ENCODE assay signal across 17 cellular contexts in genomic region chr13:41354416-41354815, GRCh38. TPM values are rescaled to one million over a fixed set of nuclear protein-coding genes. Genes with fewer than 3 reads are reported as not detected.
A peak's percentile ranks its signal among the peaks of the same experiment; 100 is the strongest.
DNase-seq lines count a peak whose midpoint lies in the region; ATAC-seq and TF ChIP-seq lines count a peak whose summit lies in the region.
"Had no signal": no experiment of that assay in that cellular context is flagged by ENCODE, and none has a peak within 500 bp of the region (broad histone marks: within the 10 kb centered on the region; RNA-seq: fewer than 3 reads in every experiment).

No MANE protein-coding gene starts in this region.

- no peak overlapping the region for H4K91ac ChIP-seq in mesenchymal stem cell (ENCODE audit: low read length)

- no peak overlapping the region for H2BK120ac ChIP-seq in mesenchymal stem cell (ENCODE audit: low read depth, low read length)

- H3K36me3 Mint-ChIP-seq in activated CD4-positive, alpha-beta T cell treated with anti-CD3 and anti-CD28 coated beads, Interleukin-2, amount 10 ng/mL, durations not matched to agents 7 days and 5 days (ENCODE audit: low read depth), result peaks cover 47% of the 10 kb centered on the region
- H3K36me3 Mint-ChIP-seq in CD4-positive, alpha-beta T cell (ENCODE audit: low read depth), result peaks cover 38% of the 10 kb centered on the region

- no peak overlapping the region for H2BK5ac ChIP-seq in mesenchymal stem cell (ENCODE audit: low read depth, low read length, poor library complexity, severe bottlenecking)

- H2BK12ac ChIP-seq in mesenchymal stem cell (ENCODE audit: low read length in 2 of 2), result no peak overlapping the region

- no peak for ATAC-seq in CD4-positive, alpha-beta T cell (ENCODE audit: poor library complexity)
- ATAC-seq in Panc1 (no peak), HG02610 (IDR thresholded peaks at IDR 0.05; ENCODE audit: unreplicated experiment) (no peak)
- ATAC-seq: GM23338 had no signal

- no peak overlapping the region for H3K4ac ChIP-seq in mesenchymal stem cell (ENCODE audit: low read depth in 1 of 2, low read length in 2 of 2)

- no peak for DNase-seq in activated CD4-positive, alpha-beta T cell treated with anti-CD3 and anti-CD28 coated beads, Interleukin-2, amount 10 ng/mL, durations not matched to agents 7 days and 5 days
- no peak for DNase-seq in activated CD4-positive, alpha-beta T cell treated with anti-CD3 and anti-CD28 coated beads, Interleukin-2, amount 50 U/mL, for 1 hour
- no peak for DNase-seq in CD4-positive, alpha-beta T cell
- DNase-seq in Panc1 (ENCODE audit: low read depth, low spot score) (no peak), mesenchymal stem cell (no peak), smooth muscle cell (lab: John Stamatoyannopoulos, UW; ENCODE audit: unreplicated experiment) (no peak), NCI-H1417 treated with DMSO at 0.1 percent for 48 hours (lab: John Stamatoyannopoulos, UW) (no peak)
- DNase-seq: AML-193, DMS 273 treated with DMSO at 0.1 percent for 48 hours, KBM-7, NCI-H1048, NCI-H2107, NCI-H226, NCI-H526, PC-9 had no signal

- H4K20me1 ChIP-seq in smooth muscle cell (ENCODE audit: low read depth), result no peaks in the 10 kb centered on the region

- H3K27ac Mint-ChIP-seq in activated CD4-positive, alpha-beta T cell treated with anti-CD3 and anti-CD28 coated beads, Interleukin-2, amount 10 ng/mL, durations not matched to agents 7 days and 5 days, result peak overlapping the region; percentile 58
- H3K27ac Mint-ChIP-seq in CD4-positive, alpha-beta T cell, result peak overlapping the region; percentile 72
- H3K27ac Mint-ChIP-seq: GM23338 had no signal

- in situ Hi-C loops in Panc1 (cut with HindIII; ENCODE audit: low pct_unique_long_range_greater_than_20kb, low sequenced_read_pairs), result no loop called here

- intact Hi-C loops in CD4-positive, alpha-beta T cell (cut with DNase I, micrococcal nuclease), result loop anchor here (5.0 kb wide), 3 partner anchors 103 to 758 kb away; partner anchors contain the start of gene RGCC (in 1 of the 2)
- intact Hi-C loops in Panc1 (cut with micrococcal nuclease; ENCODE audit: unreplicated experiment), result no loop called here

- H2BK15ac ChIP-seq in mesenchymal stem cell (ENCODE audit: low read depth, poor library complexity, severe bottlenecking), result no peak overlapping the region

- H3K4me3 Mint-ChIP-seq in activated CD4-positive, alpha-beta T cell treated with anti-CD3 and anti-CD28 coated beads, Interleukin-2, amount 10 ng/mL, durations not matched to agents 7 days and 5 days, result no peak overlapping the region
- H3K4me3 Mint-ChIP-seq in CD4-positive, alpha-beta T cell, result no peak overlapping the region
- H3K4me3 Mint-ChIP-seq: GM23338 had no signal

- H3K4me1 ChIP-seq in Panc1 (ENCODE audit: control insufficient read depth, insufficient read depth, low read length) (0 out of 2 replicates have a peak, but pooled peaks cover 3% of the 10 kb centered on the region), mesenchymal stem cell (ENCODE audit: control insufficient read depth, insufficient read depth, low read depth, low read length) (peaks cover 4% of the 10 kb centered on the region), smooth muscle cell (ENCODE audit: low read depth) (no peaks in the 10 kb centered on the region)

- H4K8ac ChIP-seq in mesenchymal stem cell (ENCODE audit: low read length), result no peak overlapping the region

- no peak overlapping the region for H3K18ac ChIP-seq in mesenchymal stem cell (ENCODE audit: low read depth in 1 of 2, low read length in 2 of 2)

- POLR2A ChIA-PET in activated CD4-positive, alpha-beta T cell treated with anti-CD3 and anti-CD28 coated beads, Interleukin-2, amount 10 ng/mL, durations not matched to agents 7 days and 5 days (lab: Charles Lee), result no interaction called here
- POLR2A ChIA-PET in CD4-positive, alpha-beta T cell (lab: Charles Lee), result interaction anchor here (3.8 kb wide), 1 partner anchor 26 kb away, joined by 14 read pairs; no protein-coding TSS in a partner anchor
- POLR2A ChIA-PET in Panc1 (lab: Charles Lee), result interaction anchor here (0.6 kb wide), 1 partner anchor 306 kb away, joined by 3 read pairs; no protein-coding TSS in a partner anchor

- H3K79me1 ChIP-seq in mesenchymal stem cell (replicated peaks; ENCODE audit: low read length, poor library complexity, severe bottlenecking), result peaks cover 21% of the 10 kb centered on the region

- peaks cover 9% of the 10 kb centered on the region; the same call in 1 of the 2 replicates for H3K36me3 ChIP-seq in Panc1 (ENCODE audit: control insufficient read depth, insufficient read depth, low read length)
- peaks cover 10 to 33% of the 10 kb centered on the region in 2 experiments for H3K36me3 ChIP-seq in mesenchymal stem cell (ENCODE audit: control insufficient read depth in 1 of 2, insufficient read depth in 2 of 2, low read depth in 1 of 2, low read length in 2 of 2)
- H3K36me3 ChIP-seq in smooth muscle cell (ENCODE audit: low read depth), result no peaks in the 10 kb centered on the region

- H3F3A ChIP-seq in smooth muscle cell (ENCODE audit: low read depth), result no peaks in the 10 kb centered on the region

- H3K23ac ChIP-seq in mesenchymal stem cell (ENCODE audit: low read length in 2 of 2), result no peak overlapping the region

- TSS peak; percentile 20 for BruUV-seq in Panc1 (replicated peaks; lab: Mats Ljungman, UMichigan)

- H3K27me3 ChIP-seq in CD4-positive, alpha-beta T cell (ENCODE audit: control insufficient read depth, insufficient read depth, low read length), result no peaks in the 10 kb centered on the region
- H3K27me3 ChIP-seq in Panc1 (ENCODE audit: control insufficient read depth, insufficient read depth, low read length) (no peaks in the 10 kb centered on the region), mesenchymal stem cell (ENCODE audit: control insufficient read depth in 1 of 2, insufficient read depth in 1 of 2, low read length in 2 of 2) (no peaks in the 10 kb centered on the region), smooth muscle cell (ENCODE audit: low read depth) (no peaks in the 10 kb centered on the region)

- H3K9ac ChIP-seq in mesenchymal stem cell (ENCODE audit: low read length) (peak overlapping the region; percentile 70), smooth muscle cell (ENCODE audit: low read depth) (no peak overlapping the region)

- H3K4me2 ChIP-seq in mesenchymal stem cell (ENCODE audit: low read length, poor library complexity, severe bottlenecking) (no peak overlapping the region), smooth muscle cell (no peak overlapping the region)
- H3K4me2 ChIP-seq: GM23338, PC-9 had no signal

- TF ChIP-seq CTCF in CD4-positive, alpha-beta T cell (IDR thresholded peaks at IDR 0.05), result no peak
- TF ChIP-seq CTCF in Panc1 (IDR thresholded peaks at IDR 0.05) (no peak), smooth muscle cell (IDR thresholded peaks at IDR 0.05; ENCODE audit: borderline replicate concordance, insufficient read depth, poor library complexity, severe bottlenecking) (no peak)

- H3K79me2 ChIP-seq in smooth muscle cell (ENCODE audit: low read depth), result no peaks in the 10 kb centered on the region

- no peaks in the 10 kb centered on the region for H3K9me3 ChIP-seq in CD4-positive, alpha-beta T cell (ENCODE audit: control insufficient read depth, low read length)
- H3K9me3 ChIP-seq in Panc1 (ENCODE audit: control insufficient read depth, insufficient read depth, low read depth, low read length), result no peaks in the 10 kb centered on the region
- H3K9me3 ChIP-seq in mesenchymal stem cell (ENCODE audit: control insufficient read depth, low read length), result no peaks in the 10 kb centered on the region
- no peaks in the 10 kb centered on the region for H3K9me3 ChIP-seq in smooth muscle cell (replicated peaks; ENCODE audit: low read depth)

- no peaks in the 10 kb centered on the region for H3K9me3 Mint-ChIP-seq in activated CD4-positive, alpha-beta T cell treated with anti-CD3 and anti-CD28 coated beads, Interleukin-2, amount 10 ng/mL, durations not matched to agents 7 days and 5 days
- H3K9me3 Mint-ChIP-seq in CD4-positive, alpha-beta T cell, result no peaks in the 10 kb centered on the region
- H3K9me3 Mint-ChIP-seq: GM23338 had no signal

- H3K4me3 ChIP-seq in Panc1 (ENCODE audit: low read depth in 2 of 2, low read length in 2 of 2), result no peak overlapping the region
- H3K4me3 ChIP-seq in mesenchymal stem cell (ENCODE audit: insufficient read depth in 1 of 2, low read depth in 1 of 2, low read length in 2 of 2), result no peak overlapping the region
- no peak overlapping the region for H3K4me3 ChIP-seq in smooth muscle cell
- H3K4me3 ChIP-seq: GM23338, PC-9 had no signal

- peaks cover 52% of the 10 kb centered on the region for H3K4me1 Mint-ChIP-seq in activated CD4-positive, alpha-beta T cell treated with anti-CD3 and anti-CD28 coated beads, Interleukin-2, amount 10 ng/mL, durations not matched to agents 7 days and 5 days
- peaks cover 60% of the 10 kb centered on the region for H3K4me1 Mint-ChIP-seq in CD4-positive, alpha-beta T cell (ENCODE audit: low read depth)
- H3K4me1 Mint-ChIP-seq: GM23338 had no signal

- H3K27me3 Mint-ChIP-seq in activated CD4-positive, alpha-beta T cell treated with anti-CD3 and anti-CD28 coated beads, Interleukin-2, amount 10 ng/mL, durations not matched to agents 7 days and 5 days, result no peaks in the 10 kb centered on the region
- H3K27me3 Mint-ChIP-seq in CD4-positive, alpha-beta T cell, result no peaks in the 10 kb centered on the region

- H3K14ac ChIP-seq in mesenchymal stem cell (ENCODE audit: low read length in 2 of 2), result no peak overlapping the region

- CTCF ChIA-PET in activated CD4-positive, alpha-beta T cell treated with anti-CD3 and anti-CD28 coated beads, Interleukin-2, amount 10 ng/mL, durations not matched to agents 7 days and 5 days (lab: Charles Lee), result interaction anchor here (1.5 kb wide), 1 partner anchor 298 kb away, joined by 3 read pairs; no protein-coding TSS in a partner anchor
- CTCF ChIA-PET in CD4-positive, alpha-beta T cell (lab: Charles Lee), result interaction anchor here (0.8 kb wide), 1 partner anchor 33 kb away, joined by 3 read pairs; no protein-coding TSS in a partner anchor
- CTCF ChIA-PET in Panc1 (lab: Charles Lee), result no interaction called here

- H2AFZ ChIP-seq in mesenchymal stem cell (ENCODE audit: low read depth, low read length) (no peak overlapping the region), smooth muscle cell (ENCODE audit: low read depth) (no peak overlapping the region)
- H2AFZ ChIP-seq: GM23338, PC-9 had no signal

- no peak overlapping the region for H3K27ac ChIP-seq in CD4-positive, alpha-beta T cell (ENCODE audit: low read depth, low read length)
- H3K27ac ChIP-seq in Panc1 (ENCODE audit: low read length) (no peak overlapping the region), mesenchymal stem cell (ENCODE audit: low read length, poor library complexity, severe bottlenecking) (no peak overlapping the region), smooth muscle cell (ENCODE audit: low read depth) (no peak overlapping the region)
- H3K27ac ChIP-seq: PC-9 had no signal

- no peak overlapping the region for H2AK5ac ChIP-seq in mesenchymal stem cell (ENCODE audit: low read length, severe bottlenecking)

- no CpG with 5 or more reads among the region's 5 CpGs for WGBS in mesenchymal stem cell
- 77% methylated on average over 5 of the region's 5 CpGs for WGBS in smooth muscle cell (ENCODE audit: low lambda C conversion rate)

RNA-seq across cellular contexts. Expression of gene NAA16, which starts 43.3 kb away (rescaled TPM):
- 10 to 100 TPM; 35.9 to 42.0 TPM for total RNA-seq in activated CD4-positive, alpha-beta T cell treated with anti-CD3 and anti-CD28 coated beads, Interleukin-2, amount 10 ng/mL, durations not matched to agents 7 days and 5 days
- total RNA-seq in CD4-positive, alpha-beta T cell, result 10 to 100 TPM; 76.9 to 80.5 TPM
- total RNA-seq in Panc1 (2021; ENCODE audit: unreplicated experiment) (24.2 TPM), smooth muscle cell (21.8 TPM in 2 replicates)
- 6.8 TPM for polyA plus RNA-seq in Panc1 (2012; ENCODE audit: insufficient read length)
- 12.1 TPM for polyA plus RNA-seq in mesenchymal stem cell (2013, experiment 1 of 2)
- polyA plus RNA-seq in mesenchymal stem cell (2013, experiment 2 of 2), result 10.4 TPM
- polyA plus RNA-seq in smooth muscle cell, result 4.6 and 6.9 TPM in 2 replicates
